ENCODE assay signal across 19 cellular contexts in genomic region chr19:19022380-19022961, GRCh38. TPM values are rescaled to one million over a fixed set of nuclear protein-coding genes. Genes with fewer than 3 reads are reported as not detected.
A peak's percentile ranks its signal among the peaks of the same experiment; 100 is the strongest.
DNase-seq lines count a peak whose midpoint lies in the region; FAIRE-seq and TF ChIP-seq lines count a peak whose summit lies in the region.
"Had no signal": no experiment of that assay in that cellular context is flagged by ENCODE, and none has a peak within 500 bp of the region (broad histone marks: within the 10 kb centered on the region; RNA-seq: fewer than 3 reads in every experiment).

No MANE protein-coding gene starts in this region.

- no peak overlapping the region for H3K4ac ChIP-seq in trophoblast cell (ENCODE audit: low read depth, low read length)

- TF ChIP-seq CTCF in Loucy (conservative IDR thresholded peaks at IDR 0.05; ENCODE audit: low read length) (no peak), astrocyte (IDR thresholded peaks at IDR 0.05; ENCODE audit: insufficient read depth, low read depth, low read length) (no peak), neural crest cell (conservative IDR thresholded peaks at IDR 0.05) (no peak), testis (IDR thresholded peaks at IDR 0.05) (no peak), GM10248 (IDR thresholded peaks at IDR 0.05; ENCODE audit: control extremely low read depth, extremely low read depth, low read depth, missing control alignments) (no peak)

- H3K4me1 ChIP-seq in CD8-positive, alpha-beta memory T cell (ENCODE audit: insufficient read depth, low read length), result peaks cover 7% of the 10 kb centered on the region
- H3K4me1 ChIP-seq in Loucy (ENCODE audit: insufficient read depth, low read length, poor library complexity, severe bottlenecking) (peaks cover 19% of the 10 kb centered on the region), astrocyte (ENCODE audit: insufficient read depth, low read length) (peaks cover 9% of the 10 kb centered on the region), testis (no peaks in the 10 kb centered on the region), trophoblast cell (ENCODE audit: control insufficient read depth in 1 of 2, insufficient read depth in 2 of 2, low read length in 2 of 2) (no peaks in the 10 kb centered on the region)
- H3K4me1 ChIP-seq: BE2C had no signal

- H4K91ac ChIP-seq in trophoblast cell (ENCODE audit: low read depth, low read length), result no peak overlapping the region

- 69 to 71% methylated on average over 4 of the region's 4 CpGs for WGBS in testis, 2 donors
- no CpG with 5 or more reads among the region's 4 CpGs for WGBS in trophoblast cell (ENCODE audit: extremely low coverage, insufficient coverage, insufficient read length)

- no peak overlapping the region for H2AK5ac ChIP-seq in trophoblast cell (ENCODE audit: low read length)

- H2BK120ac ChIP-seq in trophoblast cell (ENCODE audit: insufficient read depth, low read length, poor library complexity), result no peak overlapping the region

- no peak overlapping the region for H3K4me3 Mint-ChIP-seq in CD8-positive, alpha-beta memory T cell
- H3K4me3 Mint-ChIP-seq in astrocyte (ENCODE audit: unreplicated experiment) (no peak overlapping the region), neural crest cell (no peak overlapping the region)

- H3K14ac ChIP-seq in trophoblast cell (ENCODE audit: low read length), result no peak overlapping the region

- H4K8ac ChIP-seq in trophoblast cell (ENCODE audit: low read depth, low read length), result no peak overlapping the region

- H3K4me1 Mint-ChIP-seq in CD8-positive, alpha-beta memory T cell, result peaks cover 23 to 44% (median 32%) of the 10 kb centered on the region in 3 donors
- H3K4me1 Mint-ChIP-seq in astrocyte (ENCODE audit: low read depth, unreplicated experiment), result peaks cover 4% of the 10 kb centered on the region
- H3K4me1 Mint-ChIP-seq in neural crest cell, result peaks cover 17% of the 10 kb centered on the region

- peaks cover 72% of the 10 kb centered on the region for H4K20me1 ChIP-seq in Loucy (ENCODE audit: insufficient read depth, low read length, poor library complexity, severe bottlenecking)
- H4K20me1 ChIP-seq in astrocyte (ENCODE audit: insufficient read depth, low read length), result peaks cover 82% of the 10 kb centered on the region

- H3K36me3 ChIP-seq in CD8-positive, alpha-beta memory T cell (ENCODE audit: insufficient read depth, low read length), result peaks cover 36% of the 10 kb centered on the region
- H3K36me3 ChIP-seq in Loucy (ENCODE audit: insufficient read depth, low read length) (peaks cover 68% of the 10 kb centered on the region; the same call in 1 of the 2 replicates), astrocyte (ENCODE audit: insufficient read depth, low read length) (peaks cover 52% of the 10 kb centered on the region), testis (ENCODE audit: low read depth, missing control alignments) (no peaks in the 10 kb centered on the region), trophoblast cell (ENCODE audit: control insufficient read depth in 1 of 2, insufficient read depth in 2 of 2, low read length in 2 of 2) (peaks cover 40 to 59% of the 10 kb centered on the region in 2 experiments)

- peak overlapping the region; percentile 69 for H3K4me2 ChIP-seq in Loucy (ENCODE audit: low read depth, low read length, poor library complexity, severe bottlenecking)
- no peak overlapping the region for H3K4me2 ChIP-seq in astrocyte (ENCODE audit: low read length)
- no peak overlapping the region for H3K4me2 ChIP-seq in trophoblast cell (ENCODE audit: low read length)

- no peak overlapping the region for H2BK12ac ChIP-seq in trophoblast cell (ENCODE audit: low read length)

- FAIRE-seq in astrocyte (lab: Jason Lieb, UNC), result no peak
- FAIRE-seq: keratinocyte had no signal

- H2AFZ ChIP-seq in Loucy (ENCODE audit: low read length) (no peak overlapping the region), astrocyte (ENCODE audit: low read depth, low read length) (no peak overlapping the region), trophoblast cell (ENCODE audit: insufficient read depth, low read length, poor library complexity) (no peak overlapping the region)

- H3K4me3 ChIP-seq in CD8-positive, alpha-beta memory T cell (ENCODE audit: low read length), result no peak overlapping the region
- peak overlapping the region; percentile 57 for H3K4me3 ChIP-seq in Loucy (ENCODE audit: low read length, poor library complexity, severe bottlenecking)
- no peak overlapping the region for H3K4me3 ChIP-seq in astrocyte (ENCODE audit: insufficient read depth, low read depth, low read length)
- no peak overlapping the region for H3K4me3 ChIP-seq in testis
- no peak overlapping the region for H3K4me3 ChIP-seq in trophoblast cell (ENCODE audit: low read depth, low read length)
- H3K4me3 ChIP-seq: adrenal gland, suprapubic skin had no signal

- intact Hi-C loops in testis (cut with DNase I; ENCODE audit: low total_unique reads), result no loop called here

- no peak for DNase-seq in CD8-positive, alpha-beta memory T cell
- DNase-seq in astrocyte (ENCODE audit: low read depth), result no peak
- DNase-seq in neural crest cell (ENCODE audit: low read depth, low spot score), result no peak
- DNase-seq in superior temporal gyrus (ENCODE audit: extremely low spot score), result no peak
- no peak for DNase-seq in testis
- no peak for DNase-seq in trophoblast cell
- DNase-seq in GM10248 (ENCODE audit: extremely low spot score), result no peak
- DNase-seq: adrenal gland; BE2C; central memory CD4-positive, alpha-beta T cell; DMS153; hippocampal formation; NCI-H1436; NCI-H2227 treated with DMSO at 0.1 percent for 48 hours; NK-92 treated with Interleukin-12 subunit alpha and Interleukin-12 subunit beta, amount 100 ng/mL, for 24 hours; stimulated activated CD4-positive, alpha-beta T cell treated with anti-CD3 and anti-CD28 coated beads, Interleukin-2, amount 100 ng/mL, for 48 hours had no signal

- no peak for TF ChIP-seq POLR2A in testis (IDR thresholded peaks at IDR 0.05)

- POLR2A ChIA-PET in CD8-positive, alpha-beta memory T cell (lab: Charles Lee), result no interaction called here
- POLR2A ChIA-PET in GM10248 (lab: Yijun Ruan, JAX), result no interaction called here

- no peaks in the 10 kb centered on the region for H3K9me3 Mint-ChIP-seq in CD8-positive, alpha-beta memory T cell
- no peaks in the 10 kb centered on the region for H3K9me3 Mint-ChIP-seq in astrocyte (ENCODE audit: unreplicated experiment)
- H3K9me3 Mint-ChIP-seq in neural crest cell, result no peaks in the 10 kb centered on the region

- no peak overlapping the region for H3K18ac ChIP-seq in trophoblast cell (ENCODE audit: low read length)

- H3K27ac ChIP-seq in CD8-positive, alpha-beta memory T cell (ENCODE audit: low read depth, low read length), result no peak overlapping the region
- no peak overlapping the region for H3K27ac ChIP-seq in astrocyte (ENCODE audit: low read depth, low read length)
- no peak overlapping the region for H3K27ac ChIP-seq in testis
- no peak overlapping the region for H3K27ac ChIP-seq in trophoblast cell (ENCODE audit: low read depth, low read length)
- H3K27ac ChIP-seq: adrenal gland, suprapubic skin had no signal

- H4K12ac ChIP-seq in trophoblast cell (ENCODE audit: low read depth, low read length), result no peak overlapping the region

- H3K23ac ChIP-seq in trophoblast cell (ENCODE audit: low read length), result no peak overlapping the region

- H3K79me1 ChIP-seq in trophoblast cell (ENCODE audit: low read length), result no peaks in the 10 kb centered on the region

- H3K9ac ChIP-seq in Loucy (ENCODE audit: low read depth, low read length, poor library complexity, severe bottlenecking) (peak overlapping the region; percentile 20), astrocyte (ENCODE audit: low read length) (no peak overlapping the region), trophoblast cell (ENCODE audit: low read length) (no peak overlapping the region)

- CTCF ChIA-PET in CD8-positive, alpha-beta memory T cell (lab: Charles Lee), result interaction anchor here (1.0 kb wide), 1 partner anchor 15 kb away, joined by 3 read pairs; no protein-coding TSS in a partner anchor
- CTCF ChIA-PET in GM10248 (lab: Yijun Ruan, JAX), result no interaction called here

- H3K9me3 ChIP-seq in CD8-positive, alpha-beta memory T cell (ENCODE audit: low read length), result no peaks in the 10 kb centered on the region
- H3K9me3 ChIP-seq in Loucy (ENCODE audit: insufficient read depth, low read depth, low read length) (no peaks in the 10 kb centered on the region), astrocyte (ENCODE audit: insufficient read depth, low read depth, low read length) (no peaks in the 10 kb centered on the region), testis (no peaks in the 10 kb centered on the region), trophoblast cell (ENCODE audit: insufficient read depth, low read depth, low read length) (no peaks in the 10 kb centered on the region)
- H3K9me3 ChIP-seq: adrenal gland, BE2C, suprapubic skin had no signal

- no peaks in the 10 kb centered on the region for H3K27me3 ChIP-seq in CD8-positive, alpha-beta memory T cell (ENCODE audit: insufficient read depth, low read length, poor library complexity, severe bottlenecking)
- H3K27me3 ChIP-seq in Loucy (ENCODE audit: insufficient read depth, low read length, poor library complexity, severe bottlenecking) (no peaks in the 10 kb centered on the region), astrocyte (ENCODE audit: insufficient read depth, low read length) (no peaks in the 10 kb centered on the region), testis (no peaks in the 10 kb centered on the region), trophoblast cell (ENCODE audit: insufficient read depth, low read length) (no peaks in the 10 kb centered on the region)
- H3K27me3 ChIP-seq: adrenal gland, BE2C, suprapubic skin had no signal

- H3F3A ChIP-seq in Loucy (ENCODE audit: low read depth), result no peaks in the 10 kb centered on the region

- no peak overlapping the region for H2BK5ac ChIP-seq in trophoblast cell (ENCODE audit: low read depth, low read length, poor library complexity)

- H3K36me3 Mint-ChIP-seq in CD8-positive, alpha-beta memory T cell, result peaks cover 10 to 76% (median 25%) of the 10 kb centered on the region in 3 donors
- peaks cover 23% of the 10 kb centered on the region for H3K36me3 Mint-ChIP-seq in astrocyte (ENCODE audit: low read depth, unreplicated experiment)
- peaks cover 19% of the 10 kb centered on the region for H3K36me3 Mint-ChIP-seq in neural crest cell (ENCODE audit: low read depth)

- no peaks in the 10 kb centered on the region for H3K27me3 Mint-ChIP-seq in CD8-positive, alpha-beta memory T cell
- H3K27me3 Mint-ChIP-seq in astrocyte (ENCODE audit: low read depth, unreplicated experiment) (no peaks in the 10 kb centered on the region), neural crest cell (ENCODE audit: low read depth) (no peaks in the 10 kb centered on the region)

- peaks cover 85% of the 10 kb centered on the region for H3K79me2 ChIP-seq in Loucy (ENCODE audit: insufficient read depth, low read length)
- peaks cover 89% of the 10 kb centered on the region for H3K79me2 ChIP-seq in astrocyte (ENCODE audit: insufficient read depth, low read length)
- H3K79me2 ChIP-seq in trophoblast cell (ENCODE audit: control insufficient read depth, insufficient read depth, low read length, poor library complexity), result no peaks in the 10 kb centered on the region

- H3K9me2 ChIP-seq in Loucy (replicated peaks; ENCODE audit: low read depth, low read length), result no peaks in the 10 kb centered on the region

- peak overlapping the region in 7 of 8 donors; percentile 14 to 94 (median 42) for H3K27ac Mint-ChIP-seq in CD8-positive, alpha-beta memory T cell
- peak overlapping the region; percentile 51 for H3K27ac Mint-ChIP-seq in astrocyte (ENCODE audit: unreplicated experiment)
- peak overlapping the region; percentile 67 for H3K27ac Mint-ChIP-seq in neural crest cell (ENCODE audit: unreplicated experiment)

RNA-seq across cellular contexts. Expression of gene SUGP2, which starts 10.8 kb away (rescaled TPM):
- total RNA-seq in CD8-positive, alpha-beta memory T cell, result 10 to 100 TPM; 77.6 to 81.2 TPM
- 10.0 TPM for polyA plus RNA-seq in CD8-positive, alpha-beta memory T cell
- 73.8 and 77.6 TPM in 2 replicates for total RNA-seq in astrocyte
- total RNA-seq in neural crest cell, result 149 and 160 TPM in 2 replicates
- total RNA-seq in testis, result 100 to 1,000 TPM; 176 to 254 TPM
- 331 TPM for polyA plus RNA-seq in testis (ENCODE audit: insufficient read depth, low read depth, low replicate concordance)
- 48.0 and 52.2 TPM in 2 replicates for polyA plus RNA-seq in trophoblast cell (2013)

RNA-seq across cellular contexts. Expression of gene ARMC6, which starts 10.9 kb away (rescaled TPM):
- total RNA-seq in CD8-positive, alpha-beta memory T cell, result 10 to 100 TPM; 57.6 to 61.9 TPM
- polyA plus RNA-seq in CD8-positive, alpha-beta memory T cell, result 34.1 TPM
- total RNA-seq in astrocyte (31.9 and 36.0 TPM in 2 replicates), neural crest cell (52.5 and 57.9 TPM in 2 replicates), testis (10 to 100 TPM; 53.2 to 57.0 TPM)
- polyA plus RNA-seq in testis (ENCODE audit: insufficient read depth, low read depth, low replicate concordance), result 62.0 TPM
- 9.8 and 10.7 TPM in 2 replicates for polyA plus RNA-seq in trophoblast cell (2013)

RNA-seq across cellular contexts. Expression of gene SLC25A42, which starts 41.3 kb away (rescaled TPM):
- 10 to 100 TPM; 10.4 to 11.3 TPM for total RNA-seq in CD8-positive, alpha-beta memory T cell
- 19.3 TPM for polyA plus RNA-seq in CD8-positive, alpha-beta memory T cell
- 7.6 and 7.9 TPM in 2 replicates for total RNA-seq in astrocyte
- 10.5 and 11.1 TPM in 2 replicates for total RNA-seq in neural crest cell
- 10 to 100 TPM; 14.3 to 14.7 TPM for total RNA-seq in testis
- polyA plus RNA-seq in testis (ENCODE audit: insufficient read depth, low read depth, low replicate concordance), result 14.0 TPM
- polyA plus RNA-seq in trophoblast cell (2013), result 3.2 and 3.3 TPM in 2 replicates
